In the genomic region with DNA sequence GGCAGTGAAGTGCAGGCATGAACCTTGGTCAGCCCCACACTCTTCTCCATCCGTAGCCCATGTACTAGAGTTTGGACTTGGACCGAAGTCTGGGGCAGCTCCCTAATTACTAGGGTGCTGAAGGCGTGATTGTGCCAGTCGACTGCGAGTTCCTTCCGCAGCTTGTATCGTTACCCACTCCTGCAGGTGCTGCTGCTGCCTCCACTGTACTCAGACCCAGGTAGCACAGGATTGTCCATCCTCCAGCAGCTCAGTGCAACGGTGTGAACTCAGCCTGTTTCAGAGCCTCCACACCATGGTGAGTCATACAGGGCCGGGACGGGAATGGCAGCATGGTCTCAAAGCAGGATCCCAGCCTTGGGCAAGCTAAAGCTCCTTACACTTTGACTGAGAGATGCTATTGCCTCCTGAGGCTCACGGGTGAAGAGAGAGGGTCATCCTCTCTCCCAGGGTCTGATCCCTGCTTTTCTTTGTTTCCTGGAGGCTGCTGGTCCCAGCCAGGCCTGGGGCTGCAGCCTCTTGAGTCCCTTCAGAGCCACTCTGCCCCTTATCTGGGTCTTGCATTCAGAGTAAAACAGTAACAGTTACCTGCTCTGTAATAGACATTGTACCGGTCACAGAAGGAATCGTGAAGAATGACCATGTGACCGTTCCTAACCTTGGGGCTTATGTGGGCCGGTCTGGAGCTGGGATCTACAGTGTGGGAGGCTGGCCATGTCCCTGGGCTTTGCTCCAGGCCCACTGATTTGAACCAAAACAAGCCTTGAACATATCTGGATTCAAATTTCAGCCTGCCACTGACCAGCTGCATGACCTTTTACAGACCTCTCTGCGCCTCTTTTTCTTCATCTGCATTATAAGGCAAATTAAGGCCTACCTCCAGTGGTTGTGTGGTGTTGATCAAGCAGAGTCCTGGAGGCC, we compare ENCODE assay signal across 8 cellular contexts. TPM values are rescaled to one million over a fixed set of nuclear protein-coding genes. Genes with fewer than 3 reads are reported as not detected.
A peak's percentile ranks its signal among the peaks of the same experiment; 100 is the strongest.
DNase-seq lines count a peak whose midpoint lies in the region; ATAC-seq and TF ChIP-seq lines count a peak whose summit lies in the region.

No MANE protein-coding gene starts in this region.

- peak overlapping the region; percentile 95 to 99 for H3K4me3 Mint-ChIP-seq in activated T-cell treated with anti-CD3 and anti-CD28 coated beads, Interleukin-2, amount 50 U/mL, for 72 hours

- H3K36me3 Mint-ChIP-seq in activated T-cell treated with anti-CD3 and anti-CD28 coated beads, Interleukin-2, amount 50 U/mL, for 72 hours (ENCODE audit: insufficient read depth in 2 of 2) = peaks cover 5 to 8% of the 10 kb centered on the region in 2 donors

- DNase-seq in cardiac septum (ENCODE audit: low spot score) (peak; percentile 67), heart right ventricle (no peak), uterus (no peak), NCI-H1417 (lab: John Stamatoyannopoulos, UW) (no peak)
- no peak for DNase-seq in activated T-cell treated with anti-CD3 and anti-CD28 coated beads, Interleukin-2, amount 50 U/mL, for 72 hours
- DNase-seq in effector CD8-positive, alpha-beta T cell (lab: John Stamatoyannopoulos, UW) = no peak

- H3K27me3 ChIP-seq in heart right ventricle (no peaks in the 10 kb centered on the region), iPS-15b (ENCODE audit: control insufficient read depth, insufficient read depth, low read length) (no peaks in the 10 kb centered on the region), uterus (no peaks in the 10 kb centered on the region)

- H3K9me3 ChIP-seq in heart right ventricle (no peaks in the 10 kb centered on the region), iPS-15b (ENCODE audit: control insufficient read depth, insufficient read depth, low read length) (no peaks in the 10 kb centered on the region), uterus (no peaks in the 10 kb centered on the region)

- H3K4me1 ChIP-seq in heart right ventricle (peaks cover 11 to 48% (median 39%) of the 10 kb centered on the region in 9 donors), iPS-15b (ENCODE audit: control insufficient read depth, insufficient read depth, low read length) (peaks cover 10% of the 10 kb centered on the region), uterus (peaks cover 0 to 21% of the 10 kb centered on the region in 2 donors)

- peaks cover 0 to 32% (median 2%) of the 10 kb centered on the region in 9 donors for H3K36me3 ChIP-seq in heart right ventricle
- peaks cover 13% of the 10 kb centered on the region for H3K36me3 ChIP-seq in iPS-15b (ENCODE audit: control insufficient read depth, insufficient read depth, low read length)
- H3K36me3 ChIP-seq in uterus = no peaks in the 10 kb centered on the region

- no peak for TF ChIP-seq POLR2A in uterus (IDR thresholded peaks at IDR 0.05)

- H3K27ac ChIP-seq in heart right ventricle = peak overlapping the region in 3 of 10 donors; percentile 0 to 24 (median 14)
- H3K27ac ChIP-seq in uterus = peak overlapping the region; percentile 55 to 93

- TF ChIP-seq CTCF in heart right ventricle (IDR thresholded peaks at IDR 0.05) (no peak), uterus (IDR thresholded peaks at IDR 0.05) (no peak)

- peaks cover 72% of the 10 kb centered on the region for H3K4me1 Mint-ChIP-seq in activated T-cell treated with anti-CD3 and anti-CD28 coated beads, Interleukin-2, amount 50 U/mL, for 72 hours (ENCODE audit: low read depth)

- no peak for ATAC-seq in heart right ventricle
- no peak for ATAC-seq in activated T-cell treated with anti-CD3 and anti-CD28 coated beads, Interleukin-2, amount 50 U/mL, for 72 hours (replicated peaks in 1 of 2)
- ATAC-seq in GM19395 (IDR thresholded peaks at IDR 0.05; ENCODE audit: unreplicated experiment) = no peak

- 87 to 88% methylated on average over 16 of the region's 16 CpGs for WGBS in heart right ventricle, 2 donors

- intact Hi-C loops in cardiac septum (cut with DNase I) = loop anchor here (5.0 kb wide), 1 partner anchor 37 kb away; a partner anchor contains a TSS
- intact Hi-C loops in heart right ventricle (cut with DNase I) = loop anchor here in 4 of 10 donors (2.0 to 10.0 kb wide), 4 partner anchors 33 to 100 kb away; a partner anchor contains a TSS
- intact Hi-C loops in uterus (cut with DNase I; ENCODE audit: low total_unique reads) = no loop called here

- H3K27ac Mint-ChIP-seq in activated T-cell treated with anti-CD3 and anti-CD28 coated beads, Interleukin-2, amount 50 U/mL, for 72 hours = peak overlapping the region; percentile 99

- H3K9me3 Mint-ChIP-seq in activated T-cell treated with anti-CD3 and anti-CD28 coated beads, Interleukin-2, amount 50 U/mL, for 72 hours = no peaks in the 10 kb centered on the region

- H3K27me3 Mint-ChIP-seq in activated T-cell treated with anti-CD3 and anti-CD28 coated beads, Interleukin-2, amount 50 U/mL, for 72 hours (ENCODE audit: low read depth) = no peaks in the 10 kb centered on the region

- H3K4me3 ChIP-seq in heart right ventricle (no peak overlapping the region), iPS-15b (ENCODE audit: low read depth, low read length) (no peak overlapping the region), uterus (no peak overlapping the region)

- H3K9ac ChIP-seq in iPS-15b (ENCODE audit: low read depth, low read length) = peak overlapping the region; percentile 42

RNA-seq across cellular contexts. Expression of a gene that starts 1.7 kb away (rescaled TPM):
- total RNA-seq in cardiac septum (21.9 TPM), heart right ventricle (10 to 100 TPM; 13.9 to 26.1 (median 20.9) TPM), uterus (10 to 100 TPM in 2 of 4 donors, 1 to 10 TPM in 2; 3.6 to 28.5 (median 11.9) TPM)
- polyA plus RNA-seq in heart right ventricle = 10 to 100 TPM; 11.8 to 12.1 TPM
- total RNA-seq in activated T-cell treated with anti-CD3 and anti-CD28 coated beads, Interleukin-2, amount 50 U/mL, for 72 hours = 10 to 100 TPM; 71.0 to 74.0 TPM

RNA-seq across cellular contexts. Expression of a gene that starts 1.8 kb away (rescaled TPM):
- total RNA-seq in cardiac septum = 125 TPM
- 100 to 1,000 TPM; 101 to 147 (median 129) TPM for total RNA-seq in heart right ventricle
- polyA plus RNA-seq in heart right ventricle = 100 to 1,000 TPM in 1 of 2 donors, 10 to 100 TPM in 1; 59.0 to 147 TPM
- total RNA-seq in activated T-cell treated with anti-CD3 and anti-CD28 coated beads, Interleukin-2, amount 50 U/mL, for 72 hours = 100 to 1,000 TPM; 168 to 176 TPM
- 100 to 1,000 TPM in 3 of 4 donors, 10 to 100 TPM in 1; 87.9 to 231 (median 155) TPM for total RNA-seq in uterus

RNA-seq across cellular contexts. Expression of a gene that starts 27.0 kb away (rescaled TPM):
- 11.2 TPM for total RNA-seq in cardiac septum
- 10 to 100 TPM in 5 of 10 donors, 1 to 10 TPM in 5; 6.0 to 18.6 (median 9.7) TPM for total RNA-seq in heart right ventricle
- polyA plus RNA-seq in heart right ventricle = 10 to 100 TPM; 10.5 to 11.8 TPM
- 10 to 100 TPM; 37.9 to 43.0 TPM for total RNA-seq in activated T-cell treated with anti-CD3 and anti-CD28 coated beads, Interleukin-2, amount 50 U/mL, for 72 hours
- total RNA-seq in uterus = 10 to 100 TPM; 11.3 to 43.6 (median 21.2) TPM

RNA-seq across cellular contexts. Expression of a gene that starts 27.5 kb away (rescaled TPM):
- total RNA-seq in cardiac septum (17.9 TPM), heart right ventricle (10 to 100 TPM; 14.4 to 25.9 (median 17.6) TPM), uterus (10 to 100 TPM; 12.0 to 81.5 (median 20.9) TPM)
- polyA plus RNA-seq in heart right ventricle = 10 to 100 TPM; 28.0 to 35.3 TPM
- total RNA-seq in activated T-cell treated with anti-CD3 and anti-CD28 coated beads, Interleukin-2, amount 50 U/mL, for 72 hours = 10 to 100 TPM; 42.0 to 45.0 TPM

RNA-seq across cellular contexts. Expression of a gene that starts 39.6 kb away (rescaled TPM):
- 0.59 TPM for total RNA-seq in cardiac septum
- 1 to 10 TPM in 4 of 10 donors, under 1 TPM in 6; 0.47 to 2.2 (median 0.89) TPM for total RNA-seq in heart right ventricle
- polyA plus RNA-seq in heart right ventricle = 1 to 10 TPM in 1 of 2 donors, under 1 TPM in 1; 0.42 to 1.2 TPM
- total RNA-seq in activated T-cell treated with anti-CD3 and anti-CD28 coated beads, Interleukin-2, amount 50 U/mL, for 72 hours = 10 to 100 TPM in 1 of 2 donors, 1 to 10 TPM in 1; 7.7 to 11.8 TPM
- total RNA-seq in uterus = 1 to 10 TPM in 2 of 4 donors, under 1 TPM in 2; 0.51 to 6.5 (median 1.2) TPM
